In genomic region chr10:86203162-86203905, GRCh38 we compare ENCODE assay signal across 9 cellular contexts.
DNase-seq lines count a peak whose midpoint lies in the region; ATAC-seq and TF ChIP-seq lines count a peak whose summit lies in the region.
"Had no signal": no experiment of that assay in that cellular context is flagged by ENCODE, and none has a peak within 500 bp of the region (broad histone marks: within the 10 kb centered on the region; RNA-seq: fewer than 3 reads in every experiment).

No MANE protein-coding gene starts in this region.

- no peaks in the 10 kb centered on the region for H3K9me3 Mint-ChIP-seq in nephron progenitor cell
- H3K9me3 Mint-ChIP-seq: activated naive CD4-positive, alpha-beta T cell treated with anti-CD3 and anti-CD28 coated beads, Interleukin-2, amount 50 U/mL, for 72 hours had no signal

- H3K4me3 Mint-ChIP-seq in nephron progenitor cell: no peak overlapping the region

- DNase-seq in GM10266 (ENCODE audit: extremely low spot score) (peak; percentile 40), astrocyte of the hippocampus (ENCODE audit: low read depth, low spot score) (peak; percentile 71), nephron progenitor cell (peak; percentile 86), DMS79 treated with DMSO at 0.1 percent for 48 hours (lab: John Stamatoyannopoulos, UW) (no peak), DMS114 treated with DMSO at 0.1 percent for 48 hours (lab: John Stamatoyannopoulos, UW; ENCODE audit: unreplicated experiment) (no peak)
- peak; percentile 27 for DNase-seq in Jurkat, Clone E6-1 (ENCODE audit: low read depth, low spot score)
- DNase-seq: gastrocnemius medialis had no signal

- H3K4me3 ChIP-seq in Jurkat, Clone E6-1 (ENCODE audit: low read length): no peak overlapping the region
- H3K4me3 ChIP-seq: gastrocnemius medialis had no signal

- H3K27ac Mint-ChIP-seq in nephron progenitor cell: no peak overlapping the region
- H3K27ac Mint-ChIP-seq: activated naive CD4-positive, alpha-beta T cell treated with anti-CD3 and anti-CD28 coated beads, Interleukin-2, amount 50 U/mL, for 72 hours had no signal

- no peak for ATAC-seq in HG03280 (IDR thresholded peaks at IDR 0.05; ENCODE audit: unreplicated experiment)
- ATAC-seq: activated naive CD4-positive, alpha-beta T cell treated with anti-CD3 and anti-CD28 coated beads, Interleukin-2, amount 50 U/mL, for 72 hours; gastrocnemius medialis had no signal

- H3K4me1 Mint-ChIP-seq in nephron progenitor cell: no peaks in the 10 kb centered on the region

- peaks cover 29% of the 10 kb centered on the region for H3K27me3 Mint-ChIP-seq in nephron progenitor cell (ENCODE audit: low read depth, poor library complexity)

- TF ChIP-seq CTCF in GM10266 (IDR thresholded peaks at IDR 0.05; ENCODE audit: control insufficient read depth, insufficient read depth, low read depth, missing control alignments): no peak
- TF ChIP-seq CTCF in nephron progenitor cell (IDR thresholded peaks at IDR 0.05): no peak

- no peaks in the 10 kb centered on the region for H3K36me3 Mint-ChIP-seq in nephron progenitor cell (ENCODE audit: low read depth)
- H3K36me3 Mint-ChIP-seq: activated naive CD4-positive, alpha-beta T cell treated with anti-CD3 and anti-CD28 coated beads, Interleukin-2, amount 50 U/mL, for 72 hours had no signal

Comparison
In these comparisons a context has a peak if more than half of its experiments do, and no peak if none do; other contexts are left out.
1. DNase-seq: peak in GM10266 (single experiment), Jurkat, Clone E6-1 (single experiment), astrocyte of the hippocampus (single experiment) and nephron progenitor cell (single experiment); none in DMS79 treated with DMSO at 0.1 percent for 48 hours (single experiment) and DMS114 treated with DMSO at 0.1 percent for 48 hours (single experiment).